Comparison of ENCODE assay signal across 27 cellular contexts in the genomic region with DNA sequence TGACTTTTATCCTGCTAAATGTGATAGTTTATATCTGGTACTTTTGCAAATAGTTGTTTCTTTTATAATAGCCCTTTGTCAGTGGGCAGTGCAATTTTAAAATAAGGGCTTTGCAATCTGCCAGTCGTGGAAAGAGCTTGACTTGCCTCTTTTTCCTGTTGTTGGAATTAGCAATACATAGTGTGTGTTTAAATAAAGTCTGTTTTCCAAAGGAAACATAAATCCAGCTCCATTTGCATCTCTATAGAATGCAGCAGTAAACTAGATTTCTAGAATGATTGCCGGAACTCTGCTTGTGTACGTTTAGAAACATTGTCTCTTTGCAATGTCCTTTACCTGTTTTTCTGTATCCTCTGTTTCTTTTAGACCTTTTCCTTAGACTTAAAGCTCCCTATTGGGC.
"Had no signal": no experiment of that assay in that cellular context is flagged by ENCODE, and none has a peak within 500 bp of the region (broad histone marks: within the 10 kb centered on the region; RNA-seq: fewer than 3 reads in every experiment).

No MANE protein-coding gene starts in this region.

- H3K27me3 ChIP-seq: neutrophil, pancreas, right lobe of liver, sigmoid colon, stomach, thyroid gland, tibial nerve, upper lobe of left lung, vagina had no signal

- H3K4me3 ChIP-seq: pancreas, psoas muscle, right lobe of liver, sigmoid colon, stomach, thoracic aorta, thyroid gland, tibial nerve, upper lobe of left lung, vagina had no signal

- DNase-seq: naive thymus-derived CD4-positive, alpha-beta T cell; natural killer cell; nucleus accumbens; pancreas; psoas muscle; right cardiac atrium; right lobe of liver; sigmoid colon; small intestine; stimulated activated CD4-positive, alpha-beta T cell treated with anti-CD3 and anti-CD28 coated beads, Interleukin-15, amount 100 ng/mL, for 24 hours; stimulated activated CD4-positive, alpha-beta T cell treated with anti-CD3 and anti-CD28 coated beads, Interleukin-2, amount 100 ng/mL, for 24 hours; stimulated activated CD4-positive, alpha-beta T cell treated with anti-CD3 and anti-CD28 coated beads, Interleukin-2, amount 100 ng/mL, for 48 hours; stimulated activated CD4-positive, alpha-beta T cell treated with anti-CD3 and anti-CD28 coated beads, Interleukin-4, amount 100 ng/mL, for 4 hours; stimulated activated CD8-positive, alpha-beta memory T cell treated with anti-CD3 and anti-CD28 coated beads, Interleukin-4, amount 100 ng/mL, for 48 hours; stimulated activated naive B cell treated with anti-CD40 and anti-IgM and Interleukin-4, amounts not matched to agents 10 μg/mL and 1 μg/mL and 100 μg/mL, for 72 hours; stimulated activated naive CD4-positive, alpha-beta T cell treated with Interleukin-2 at 50 U/mL for 16 hours; stomach; thyroid gland; trophoblast cell; upper lobe of left lung had no signal

- H3K9me3 ChIP-seq: neutrophil, pancreas, psoas muscle, right lobe of liver, sigmoid colon, stomach, thoracic aorta, thyroid gland, tibial nerve, upper lobe of left lung, vagina had no signal

- H3K27me3 Mint-ChIP-seq: naive thymus-derived CD4-positive, alpha-beta T cell; stimulated activated naive B cell treated with anti-CD40 and anti-IgM and Interleukin-4, amounts not matched to agents 10 μg/mL and 1 μg/mL and 100 μg/mL, for 72 hours; stimulated activated naive CD8-positive, alpha-beta T cell treated with anti-CD3 and anti-CD28 coated beads, Interleukin-15, Interleukin-2, amounts not matched to agents 100 ng/mL and 50 ng/mL, for 24 hours had no signal

- ATAC-seq: naive thymus-derived CD4-positive, alpha-beta T cell; natural killer cell; pancreas; psoas muscle; right cardiac atrium; right lobe of liver; stimulated activated naive B cell treated with anti-CD40 and anti-IgM and Interleukin-4, amounts not matched to agents 10 μg/mL and 1 μg/mL and 100 μg/mL, for 72 hours had no signal

- FAIRE-seq: pancreas, small intestine, urothelium cell line had no signal

- H3K4me1 Mint-ChIP-seq: natural killer cell had no signal

- H3K27ac Mint-ChIP-seq: natural killer cell; nephron; stimulated activated naive B cell treated with anti-CD40 and anti-IgM and Interleukin-4, amounts not matched to agents 10 μg/mL and 1 μg/mL and 100 μg/mL, for 72 hours; stimulated activated naive CD8-positive, alpha-beta T cell treated with anti-CD3 and anti-CD28 coated beads, Interleukin-15, Interleukin-2, amounts not matched to agents 100 ng/mL and 50 ng/mL, for 24 hours had no signal

- H3K4me1 ChIP-seq: psoas muscle, sigmoid colon, stomach, thyroid gland, tibial nerve had no signal

- H3K4me3 Mint-ChIP-seq: naive thymus-derived CD4-positive, alpha-beta T cell; natural killer cell; nephron; stimulated activated naive B cell treated with anti-CD40 and anti-IgM and Interleukin-4, amounts not matched to agents 10 μg/mL and 1 μg/mL and 100 μg/mL, for 72 hours; stimulated activated naive CD8-positive, alpha-beta T cell treated with anti-CD3 and anti-CD28 coated beads, Interleukin-15, Interleukin-2, amounts not matched to agents 100 ng/mL and 50 ng/mL, for 24 hours had no signal

- H3K27ac ChIP-seq: neutrophil, pancreas, psoas muscle, right lobe of liver, sigmoid colon, stomach, thoracic aorta, thyroid gland, tibial nerve, upper lobe of left lung, vagina had no signal

- H3K9me3 Mint-ChIP-seq: naive thymus-derived CD4-positive, alpha-beta T cell; natural killer cell; nephron; stimulated activated naive B cell treated with anti-CD40 and anti-IgM and Interleukin-4, amounts not matched to agents 10 μg/mL and 1 μg/mL and 100 μg/mL, for 72 hours; stimulated activated naive CD8-positive, alpha-beta T cell treated with anti-CD3 and anti-CD28 coated beads, Interleukin-15, Interleukin-2, amounts not matched to agents 100 ng/mL and 50 ng/mL, for 24 hours had no signal
